31 cellular contexts compared by ENCODE assay signal in genomic region chr2:237125967-237126366, GRCh38. TPM values are rescaled to one million over a fixed set of nuclear protein-coding genes. Genes with fewer than 3 reads are reported as not detected.
A peak's percentile ranks its signal among the peaks of the same experiment; 100 is the strongest.
DNase-seq lines count a peak whose midpoint lies in the region; ATAC-seq, FAIRE-seq and TF ChIP-seq lines count a peak whose summit lies in the region.
"Had no signal": no experiment of that assay in that cellular context is flagged by ENCODE, and none has a peak within 500 bp of the region (broad histone marks: within the 10 kb centered on the region; RNA-seq: fewer than 3 reads in every experiment).

No MANE protein-coding gene starts in this region.

- TF ChIP-seq CTCF in A549 (IDR thresholded peaks at IDR 0.05): no peak
- TF ChIP-seq CTCF in RWPE1 (conservative IDR thresholded peaks at IDR 0.05; ENCODE audit: low read depth): no peak

- peaks cover 22% of the 10 kb centered on the region for H3K4me1 ChIP-seq in A549
- H3K4me1 ChIP-seq: BE2C had no signal

- ATAC-seq in A549: no peak
- ATAC-seq in HG02885 (IDR thresholded peaks at IDR 0.05; ENCODE audit: poor library complexity, unreplicated experiment): no peak
- ATAC-seq: activated naive CD8-positive, alpha-beta T cell treated with anti-CD3 and anti-CD28 coated beads, Interleukin-2, amount 50 U/mL, for 24 hours; HCT116 had no signal

- no peak for TF ChIP-seq POLR2A in A549 (IDR thresholded peaks at IDR 0.05; ENCODE audit: low read length)

- TF ChIP-seq RAD21 in A549 (conservative IDR thresholded peaks at IDR 0.05 in 1 of 2, IDR thresholded peaks at IDR 0.05 in 1 of 2): no peak

- H3K9me3 ChIP-seq in A549: 0 out of 3 replicates have a peak, but pooled peaks cover 7% of the 10 kb centered on the region
- H3K9me3 ChIP-seq: Peyer's patch had no signal

- no peak for TF ChIP-seq EP300 in A549 (IDR thresholded peaks at IDR 0.05)

- H3K4me3 ChIP-seq in A549 (no peak overlapping the region), skin epidermis (no peak overlapping the region)
- H3K4me3 ChIP-seq: lung, Peyer's patch had no signal

- 90% methylated on average over 6 of the region's 6 CpGs for WGBS in A549 (ENCODE audit: missing lambda C conversion rate)

- FAIRE-seq in A549 (lab: Jason Lieb, UNC): no peak
- FAIRE-seq: GM12892 had no signal

- POLR2A ChIA-PET in A549 (lab: Yijun Ruan, JAX): no interaction called here
- POLR2A ChIA-PET in RWPE1 (lab: Yijun Ruan, JAX; ENCODE audit: low non-redundant PET): no interaction called here

- H3K4me2 ChIP-seq in A549: no peak overlapping the region

- CTCF ChIA-PET in A549 (lab: Yijun Ruan, JAX): no interaction called here
- CTCF ChIA-PET in RWPE1 (lab: Yijun Ruan, JAX): no interaction called here

- no peak for DNase-seq in A549 (ENCODE audit: low read depth in 1 of 2, low spot score in 1 of 2)
- no peak for DNase-seq in RWPE1 (ENCODE audit: low spot score)
- peak; percentile 76 for DNase-seq in mucosa of gallbladder (ENCODE audit: low spot score)
- no peak for DNase-seq in stimulated activated CD4-positive, alpha-beta T cell treated with anti-CD3 and anti-CD28 coated beads, Interleukin-4, amount 100 ng/mL, for 4 hours
- DNase-seq in NCI-H1105 treated with DMSO at 0.1 percent for 48 hours (lab: John Stamatoyannopoulos, UW): no peak
- DNase-seq in effector CD4-positive, alpha-beta T cell: no peak
- DNase-seq: activated CD4-positive, alpha-beta memory T cell treated with anti-CD3 and anti-CD28 coated beads, Interleukin-2, amount 10 ng/mL, durations not matched to agents 7 days and 5 days; activated CD4-positive, CD25-positive, alpha-beta regulatory T cell treated with anti-CD3 and anti-CD28 coated beads, Interleukin-2, amount 50 U/mL, for 72 hours; activated CD8-positive, alpha-beta memory T cell treated with anti-CD3 and anti-CD28 coated beads, Interleukin-2, amount 50 U/mL, for 4 hours; activated naive CD4-positive, alpha-beta T cell; activated naive CD8-positive, alpha-beta T cell treated with anti-CD3 and anti-CD28 coated beads, Interleukin-2, amount 50 U/mL, for 24 hours; BE2C; CD8-positive, alpha-beta memory T cell; central memory CD4-positive, alpha-beta T cell; DMS53; erythroblast; Kasumi-1; NCI-H1436; NCI-H2081 treated with DMSO at 0.1 percent for 48 hours; NCI-H2227 treated with DMSO at 0.1 percent for 48 hours; NCI-H526; NK-92 treated with Interleukin-12 subunit alpha and Interleukin-12 subunit beta, amount 100 ng/mL, for 24 hours; Peyer's patch; posterior cingulate gyrus; SIG-M5; stimulated activated naive CD4-positive, alpha-beta T cell treated with Interleukin-2 at 50 U/mL for 16 hours had no signal

- H3K27ac ChIP-seq in A549: peak overlapping the region; percentile 73 to 94; a peak in 5 of 6 replicates
- H3K27ac ChIP-seq in RWPE1: peak overlapping the region; percentile 58
- peak overlapping the region in 18 of 21 experiments; percentile 29 to 96 (median 76) for H3K27ac ChIP-seq in skin epidermis

TF ChIP-seq in A549, 52 proteins besides CTCF, POLR2A, EP300 and RAD21:
- TF ChIP-seq RNF2 (IDR thresholded peaks at IDR 0.05; ENCODE audit: borderline replicate concordance, low read depth) (no peak), HOXB13 (CRISPR knock-in tag; IDR thresholded peaks at IDR 0.05; ENCODE audit: low read depth) (no peak), ATOH8 (CRISPR knock-in tag; IDR thresholded peaks at IDR 0.05; ENCODE audit: low read depth) (no peak), BHLHE40 (IDR thresholded peaks at IDR 0.05; ENCODE audit: low read depth, low read length) (no peak), ZFP36 (IDR thresholded peaks at IDR 0.05; ENCODE audit: borderline replicate concordance, partially characterized antibody) (no peak), HEYL (CRISPR knock-in tag; IDR thresholded peaks at IDR 0.05) (no peak), POLR2AphosphoS2 (conservative IDR thresholded peaks at IDR 0.05; ENCODE audit: low read length) (no peak), JUN (IDR thresholded peaks at IDR 0.05) (no peak), HOXA7 (CRISPR knock-in tag; IDR thresholded peaks at IDR 0.05) (no peak), NFE2L2 (conservative IDR thresholded peaks at IDR 0.05; ENCODE audit: low read length) (no peak), ZNF302 (CRISPR knock-in tag; IDR thresholded peaks at IDR 0.05) (no peak), HMGXB4 (CRISPR knock-in tag; IDR thresholded peaks at IDR 0.05; ENCODE audit: borderline replicate concordance) (no peak), CHD2 (IDR thresholded peaks at IDR 0.05; ENCODE audit: low read length, partially characterized antibody) (no peak)

RNA-seq across cellular contexts. Expression of gene COPS8, which starts 40.3 kb away (rescaled TPM):
- polyA plus RNA-seq in A549 (2011; rRNA removed) (129 and 161 TPM in 2 replicates), A549 (2017; fragmentation: RNase III; extraction: RNeasy Plus Mini Kit Qiagen cat#74134 plus additional on column Dnase treatment) (76.1 to 88.9 TPM (median 85.7 TPM) in 3 replicates)
- polyA plus RNA-seq in A549 (2012; cell fraction: cytosol; rRNA removed): 65.4 and 67.5 TPM in 2 replicates
- polyA plus RNA-seq in A549 (2012; cell fraction: nucleus; rRNA removed): 17.5 and 36.9 TPM in 2 replicates
- 22.7 and 24.7 TPM in 2 replicates for polyA minus RNA-seq in A549 (2011; rRNA and poly(A)+ RNA removed)
- 48.1 TPM for total RNA-seq in mucosa of gallbladder
